Comparison of ENCODE assay signal across 29 cellular contexts in the genomic region with DNA sequence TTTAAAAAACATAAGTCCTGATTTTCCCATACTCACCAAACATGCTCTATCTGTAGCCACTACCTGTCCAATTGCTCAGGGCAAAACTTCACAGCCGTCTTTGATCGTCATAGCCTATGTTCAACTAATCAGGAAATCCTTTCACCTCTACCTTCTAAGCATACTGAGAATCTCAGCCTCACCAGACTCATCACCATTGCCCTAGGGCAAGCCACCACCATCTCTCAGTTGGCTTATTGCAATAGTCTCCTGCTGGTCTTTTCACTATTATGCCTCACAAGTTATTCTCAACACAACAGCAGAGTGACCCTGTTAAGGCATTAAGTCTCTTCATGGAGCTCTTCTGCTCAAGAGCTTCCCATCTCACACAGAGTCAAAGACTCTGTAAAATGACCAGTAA.
"Had no signal": no experiment of that assay in that cellular context is flagged by ENCODE, and none has a peak within 500 bp of the region (broad histone marks: within the 10 kb centered on the region; RNA-seq: fewer than 3 reads in every experiment).

No MANE protein-coding gene starts in this region.

- H3K4me3 ChIP-seq: adrenal gland, body of pancreas, colonic mucosa, esophagus muscularis mucosa, gastrocnemius medialis, heart left ventricle had no signal

- H3K4me1 ChIP-seq: adrenal gland, body of pancreas, colonic mucosa, foreskin keratinocyte had no signal

- H3K27ac ChIP-seq: adrenal gland, body of pancreas, colonic mucosa, esophagus muscularis mucosa, foreskin keratinocyte, gastrocnemius medialis, heart left ventricle had no signal

- H3K27me3 ChIP-seq: adrenal gland, body of pancreas, colonic mucosa, esophagus muscularis mucosa, foreskin keratinocyte, gastrocnemius medialis, heart left ventricle had no signal

- H3K9me3 ChIP-seq: adrenal gland, body of pancreas, colonic mucosa, esophagus muscularis mucosa, gastrocnemius medialis, heart left ventricle had no signal

- H3K36me3 ChIP-seq: adrenal gland, colonic mucosa, esophagus muscularis mucosa, gastrocnemius medialis, heart left ventricle had no signal

- DNase-seq: activated CD4-positive, alpha-beta memory T cell treated with anti-CD3 and anti-CD28 coated beads for 36 hours; activated CD4-positive, alpha-beta T cell treated with anti-CD3 and anti-CD28 coated beads for 36 hours; activated CD4-positive, alpha-beta T cell treated with anti-CD3 and anti-CD28 coated beads, Interleukin-2, amount 10 ng/mL, durations not matched to agents 24 days and 14 days; activated CD4-positive, CD25-positive, alpha-beta regulatory T cell; activated CD4-positive, CD25-positive, alpha-beta regulatory T cell treated with anti-CD3 and anti-CD28 coated beads, Interleukin-2, amount 50 U/mL, for 72 hours; activated CD8-positive, alpha-beta memory T cell treated with anti-CD3 and anti-CD28 coated beads, Interleukin-2, amount 10 ng/mL, durations not matched to agents 7 days and 5 days; activated CD8-positive, alpha-beta memory T cell treated with anti-CD3 and anti-CD28 coated beads, Interleukin-2, amount 50 U/mL, for 4 hours; activated CD8-positive, alpha-beta T cell treated with anti-CD3 and anti-CD28 coated beads, Interleukin-2, amount 10 ng/mL, durations not matched to agents 7 days and 5 days; activated effector memory CD4-positive, alpha-beta T cell treated with anti-CD3 and anti-CD28 coated beads, Interleukin-2, amount 50 U/mL, for 16 hours; activated naive CD4-positive, alpha-beta T cell treated with anti-CD3 and anti-CD28 coated beads for 36 hours; activated naive CD8-positive, alpha-beta T cell treated with anti-CD3 and anti-CD28 coated beads for 36 hours; activated naive CD8-positive, alpha-beta T cell treated with anti-CD3 and anti-CD28 coated beads, Interleukin-2, amount 50 U/mL, for 24 hours; activated T-cell treated with anti-CD3 and anti-CD28 coated beads, Interleukin-2, amount 50 U/mL, for 1 hour; activated T-cell treated with anti-CD3 and anti-CD28 coated beads, Interleukin-2, amount 50 U/mL, for 48 hours; adrenal gland; amygdala; aorta; body of pancreas; caudate nucleus; colonic mucosa; effector memory CD4-positive, alpha-beta T cell; endodermal cell; erythroblast; foreskin keratinocyte; gastrocnemius medialis; glutamatergic neuron; heart left ventricle; T-helper 2 cell had no signal
